ENCODE assay signal across 22 cellular contexts in the genomic region with DNA sequence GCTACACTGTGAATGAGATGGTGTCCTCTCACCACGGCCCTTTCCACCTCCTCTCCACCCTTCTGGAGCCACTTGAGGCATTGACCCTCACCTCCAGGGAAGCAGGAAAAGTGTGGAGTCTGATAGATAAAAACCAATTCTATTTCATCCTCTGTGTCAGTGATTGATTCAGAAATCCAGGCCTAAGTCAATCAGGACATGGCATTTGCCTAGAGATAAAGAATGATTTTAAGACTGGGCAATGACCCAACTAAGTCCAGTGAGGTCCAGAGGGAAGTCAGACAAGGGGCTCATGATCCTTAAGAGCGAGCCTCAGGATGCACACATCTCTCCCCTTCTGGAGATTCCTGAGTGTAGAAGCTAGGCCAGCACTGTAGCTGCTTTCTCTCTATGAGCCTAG. TPM values are rescaled to one million over a fixed set of nuclear protein-coding genes. Genes with fewer than 3 reads are reported as not detected.
DNase-seq lines count a peak whose midpoint lies in the region; ATAC-seq, FAIRE-seq and TF ChIP-seq lines count a peak whose summit lies in the region.
"Had no signal": no experiment of that assay in that cellular context is flagged by ENCODE, and none has a peak within 500 bp of the region (broad histone marks: within the 10 kb centered on the region; RNA-seq: fewer than 3 reads in every experiment).

No MANE protein-coding gene starts in this region.

- H2BK15ac ChIP-seq in IMR-90 (ENCODE audit: low read depth, low read length), result peak overlapping the region; percentile 71; the same call in 1 of the 3 replicates

- FAIRE-seq in A549 (lab: Jason Lieb, UNC) (no peak), K562 (lab: Jason Lieb, UNC) (no peak)
- FAIRE-seq: D721Med, GM18507, H54 had no signal

- no peak overlapping the region for H2BK5ac ChIP-seq in IMR-90 (ENCODE audit: low read depth, low read length, poor library complexity, severe bottlenecking)
- no peak overlapping the region for H2BK5ac ChIP-seq in trophoblast cell (ENCODE audit: low read depth, low read length, poor library complexity)

- intact Hi-C loops in IMR-90 (cut with micrococcal nuclease) (loop anchor here (5.0 kb wide), 1 partner anchor 41 kb away; no protein-coding TSS in a partner anchor), K562 (cut with micrococcal nuclease) (no loop called here), lower leg skin (cut with DNase I; ENCODE audit: low total_unique reads) (no loop called here)

- H3K27ac Mint-ChIP-seq in CD8-positive, alpha-beta memory T cell, result no peak overlapping the region
- H3K27ac Mint-ChIP-seq: B cell; CD8-positive, alpha-beta T cell; HFFc6 had no signal

- no peak overlapping the region for H4K12ac ChIP-seq in trophoblast cell (ENCODE audit: low read depth, low read length)

- POLR2A ChIA-PET in A549 (lab: Yijun Ruan, JAX), result no interaction called here
- POLR2A ChIA-PET in IMR-90 (lab: Charles Lee; ENCODE audit: unreplicated experiment), result no interaction called here
- POLR2A ChIA-PET in K562 (lab: Yijun Ruan, JAX), result no interaction called here
- POLR2A ChIA-PET in CD8-positive, alpha-beta memory T cell (lab: Charles Lee), result no interaction called here

- TF ChIP-seq RAD21 in A549 (conservative IDR thresholded peaks at IDR 0.05 in 1 of 2, IDR thresholded peaks at IDR 0.05 in 1 of 2) (no peak), IMR-90 (IDR thresholded peaks at IDR 0.05; ENCODE audit: low read length) (no peak), K562 (CRISPR knock-in tag; conservative IDR thresholded peaks at IDR 0.05 in 1 of 2, IDR thresholded peaks at IDR 0.05 in 1 of 2) (no peak)

- H2BK20ac ChIP-seq in IMR-90 (ENCODE audit: low read depth, low read length), result peak overlapping the region; percentile 78

- H3K56ac ChIP-seq in IMR-90 (ENCODE audit: extremely low read depth, insufficient read depth, low read length), result no peak overlapping the region

- H3K23ac ChIP-seq in IMR-90 (ENCODE audit: low read depth, low read length), result no peak overlapping the region
- no peak overlapping the region for H3K23ac ChIP-seq in trophoblast cell (ENCODE audit: low read length)

- H3K36me3 ChIP-seq in IMR-90 (ENCODE audit: control insufficient read depth, insufficient read depth, low read length) (no peaks in the 10 kb centered on the region), K562 (ENCODE audit: control insufficient read depth, insufficient read depth, low read length) (no peaks in the 10 kb centered on the region), trophoblast cell (ENCODE audit: control insufficient read depth in 1 of 2, insufficient read depth in 2 of 2, low read length in 2 of 2) (no peaks in the 10 kb centered on the region)
- H3K36me3 ChIP-seq in CD8-positive, alpha-beta memory T cell (ENCODE audit: insufficient read depth, low read length), result no peaks in the 10 kb centered on the region
- H3K36me3 ChIP-seq: BLaER1, HAP-1 had no signal

- peaks cover 6% of the 10 kb centered on the region; the same call in 1 of the 2 replicates for H3K9me1 ChIP-seq in IMR-90 (ENCODE audit: insufficient read depth, low read length)
- H3K9me1 ChIP-seq in K562 (ENCODE audit: control insufficient read depth, insufficient read depth, low read length), result no peaks in the 10 kb centered on the region

- CTCF ChIA-PET in A549 (lab: Yijun Ruan, JAX) (interaction anchor here (0.6 to 4.8 kb wide), 17 partner anchors 7 to 171 kb away, joined by 3 to 31 read pairs (median 4); no protein-coding TSS in a partner anchor), IMR-90 (lab: Yijun Ruan, JAX) (interaction anchor here (0.6 to 0.8 kb wide), 3 partner anchors 44 to 273 kb away, joined by 3 read pairs; no protein-coding TSS in a partner anchor), K562 (lab: Yijun Ruan, JAX; ENCODE audit: low intra/inter-chr PET ratio) (interaction anchor here (0.6 to 1.8 kb wide), 2 partner anchors 9 to 171 kb away, joined by 3 to 7 read pairs; no protein-coding TSS in a partner anchor)
- CTCF ChIA-PET in CD8-positive, alpha-beta memory T cell (lab: Charles Lee), result no interaction called here

- 0 out of 2 replicates have a peak overlapping the region, but pooled peaks have one; percentile 26 for H3K14ac ChIP-seq in IMR-90 (replicated peaks; ENCODE audit: low read depth, low read length)
- H3K14ac ChIP-seq in trophoblast cell (ENCODE audit: low read length), result no peak overlapping the region

- H3K4me1 ChIP-seq in A549 (peaks cover 18% of the 10 kb centered on the region), IMR-90 (ENCODE audit: control insufficient read depth, insufficient read depth, low read length) (peaks cover 13% of the 10 kb centered on the region), K562 (replicated peaks in 1 of 2; ENCODE audit: control insufficient read depth in 2 of 2, insufficient read depth in 2 of 2, low read length in 2 of 2) (no peaks in the 10 kb centered on the region; a peak in 1 of 5 replicates), trophoblast cell (ENCODE audit: control insufficient read depth in 1 of 2, insufficient read depth in 2 of 2, low read length in 2 of 2) (peaks cover 6 to 16% of the 10 kb centered on the region in 2 experiments)
- no peaks in the 10 kb centered on the region for H3K4me1 ChIP-seq in CD8-positive, alpha-beta memory T cell (ENCODE audit: insufficient read depth, low read length)

- dilution Hi-C loops in IMR-90 (cut with HindIII; ENCODE audit: low sequenced_read_pairs, unreplicated experiment), result no loop called here

- H3K9me3 ChIP-seq in A549, result no peaks in the 10 kb centered on the region
- H3K9me3 ChIP-seq in IMR-90 (ENCODE audit: control insufficient read depth, insufficient read depth, low read length), result no peaks in the 10 kb centered on the region
- no peaks in the 10 kb centered on the region for H3K9me3 ChIP-seq in K562 (replicated peaks; ENCODE audit: control insufficient read depth, insufficient read depth, low read depth, low read length)
- no peaks in the 10 kb centered on the region for H3K9me3 ChIP-seq in trophoblast cell (ENCODE audit: insufficient read depth, low read depth, low read length)
- H3K9me3 ChIP-seq in CD8-positive, alpha-beta memory T cell (ENCODE audit: low read length), result no peaks in the 10 kb centered on the region
- H3K9me3 ChIP-seq: BLaER1, HAP-1 had no signal

- H3K4me2 ChIP-seq in A549 (no peak overlapping the region), IMR-90 (ENCODE audit: low read depth, low read length) (no peak overlapping the region), K562 (ENCODE audit: insufficient read depth, low read length) (no peak overlapping the region), trophoblast cell (ENCODE audit: low read length) (no peak overlapping the region)
- H3K4me2 ChIP-seq: BLaER1 had no signal

- no peak overlapping the region for H2AFZ ChIP-seq in IMR-90 (replicated peaks; ENCODE audit: low read length, poor library complexity)
- H2AFZ ChIP-seq in K562 (ENCODE audit: low read depth, low read length), result no peak overlapping the region
- H2AFZ ChIP-seq in trophoblast cell (ENCODE audit: insufficient read depth, low read length, poor library complexity), result no peak overlapping the region

- no peak overlapping the region; a peak in 1 of 4 replicates for H4K8ac ChIP-seq in IMR-90 (ENCODE audit: low read depth in 2 of 2, low read length in 2 of 2)
- no peak overlapping the region for H4K8ac ChIP-seq in trophoblast cell (ENCODE audit: low read depth, low read length)

- H2AK5ac ChIP-seq in IMR-90 (ENCODE audit: low read depth, low read length), result peak overlapping the region; percentile 71; the same call in 1 of the 2 replicates
- no peak overlapping the region for H2AK5ac ChIP-seq in trophoblast cell (ENCODE audit: low read length)

- no TSS peak for BruUV-seq in IMR-90 (replicated peaks; lab: Mats Ljungman, UMichigan)
- BruUV-seq in K562 (replicated peaks; lab: Mats Ljungman, UMichigan), result no TSS peak

- H2BK12ac ChIP-seq in trophoblast cell (ENCODE audit: low read length), result peak overlapping the region; percentile 90

- peak overlapping the region; percentile 64 for H3K4ac ChIP-seq in IMR-90 (ENCODE audit: low read depth, low read length)
- no peak overlapping the region for H3K4ac ChIP-seq in trophoblast cell (ENCODE audit: low read depth, low read length)

- no peak overlapping the region for H3K4me3 Mint-ChIP-seq in CD8-positive, alpha-beta memory T cell
- H3K4me3 Mint-ChIP-seq: B cell; CD4-positive, CD25-positive, alpha-beta regulatory T cell; CD8-positive, alpha-beta T cell; HFFc6 had no signal

- no peaks in the 10 kb centered on the region for H3K79me2 ChIP-seq in K562 (ENCODE audit: control insufficient read depth, insufficient read depth, low read length)
- H3K79me2 ChIP-seq in trophoblast cell (ENCODE audit: control insufficient read depth, insufficient read depth, low read length, poor library complexity), result peaks cover 1% of the 10 kb centered on the region

- no peak overlapping the region for H4K5ac ChIP-seq in IMR-90 (ENCODE audit: low read depth, low read length)

- H4K91ac ChIP-seq in IMR-90 (ENCODE audit: insufficient read depth, low read depth, low read length), result peak overlapping the region; percentile 8; the same call in 1 of the 2 replicates
- peak overlapping the region; percentile 77 for H4K91ac ChIP-seq in trophoblast cell (ENCODE audit: low read depth, low read length)

- DNase-seq in A549 (ENCODE audit: low read depth in 1 of 2, low spot score in 1 of 2) (no peak), IMR-90 (no peak), K562 (ENCODE audit: extremely low read depth in 1 of 4, low spot score in 3 of 4) (no peak), trophoblast cell (no peak), lower leg skin (ENCODE audit: low spot score in 2 of 2) (no peak), NCI-H2107 treated with DMSO at 0.1 percent for 48 hours (lab: John Stamatoyannopoulos, UW; ENCODE audit: unreplicated experiment) (no peak)
- DNase-seq in CD8-positive, alpha-beta memory T cell, result no peak
- DNase-seq: 8988T; CD4-positive, CD25-positive, alpha-beta regulatory T cell; CD8-positive, alpha-beta T cell; DMS 273 treated with DMSO at 0.1 percent for 48 hours; DMS79; GDM1; GOT3 had no signal

- no peaks in the 10 kb centered on the region for H3K9me3 Mint-ChIP-seq in CD8-positive, alpha-beta memory T cell
- H3K9me3 Mint-ChIP-seq: CD8-positive, alpha-beta T cell; HFFc6 had no signal

- TF ChIP-seq CTCF in A549 (IDR thresholded peaks at IDR 0.05) (no peak), IMR-90 (conservative IDR thresholded peaks at IDR 0.05; ENCODE audit: low read depth, low read length) (no peak), K562 (IDR thresholded peaks at IDR 0.05 in 2 of 3, conservative IDR thresholded peaks at IDR 0.05 in 1 of 3; ENCODE audit: insufficient read depth in 2 of 3, low read depth in 1 of 3, low read length in 3 of 3) (no peak), lower leg skin (IDR thresholded peaks at IDR 0.05) (no peak)

- no peaks in the 10 kb centered on the region for H4K20me1 ChIP-seq in IMR-90 (ENCODE audit: insufficient read depth, low read length)
- H4K20me1 ChIP-seq in K562 (replicated peaks; ENCODE audit: control insufficient read depth, insufficient read depth, low read length), result no peaks in the 10 kb centered on the region
- H4K20me1 ChIP-seq: BLaER1 had no signal

- H3K79me1 ChIP-seq in IMR-90 (ENCODE audit: low read depth in 1 of 2, low read length in 2 of 2) (no peaks in the 10 kb centered on the region), trophoblast cell (ENCODE audit: low read length) (peaks cover 25% of the 10 kb centered on the region)

- H2AK9ac ChIP-seq in IMR-90 (replicated peaks; ENCODE audit: low read depth, low read length, poor library complexity), result no peak overlapping the region

- H3K27me3 Mint-ChIP-seq in CD8-positive, alpha-beta memory T cell, result peaks cover 0 to 12% of the 10 kb centered on the region in 2 donors
- H3K27me3 Mint-ChIP-seq: CD4-positive, CD25-positive, alpha-beta regulatory T cell had no signal

- H3K4me3 ChIP-seq in A549 (no peak overlapping the region), IMR-90 (ENCODE audit: insufficient read depth, low read depth, low read length) (no peak overlapping the region), K562 (no peak overlapping the region), trophoblast cell (ENCODE audit: low read depth, low read length) (no peak overlapping the region), lower leg skin (ENCODE audit: low read depth, poor library complexity, severe bottlenecking) (no peak overlapping the region)
- H3K4me3 ChIP-seq in CD8-positive, alpha-beta memory T cell (ENCODE audit: low read length), result no peak overlapping the region
- H3K4me3 ChIP-seq: BLaER1, HAP-1 had no signal

- H3K27me3 ChIP-seq in IMR-90 (ENCODE audit: control insufficient read depth, insufficient read depth, low read length) (no peaks in the 10 kb centered on the region), K562 (ENCODE audit: control insufficient read depth in 2 of 2, insufficient read depth in 2 of 2, low read length in 2 of 2) (peaks cover 2 to 6% of the 10 kb centered on the region in 2 experiments; a peak in 2 of 5 replicates), trophoblast cell (ENCODE audit: insufficient read depth, low read length) (no peaks in the 10 kb centered on the region)
- H3K27me3 ChIP-seq in CD8-positive, alpha-beta memory T cell (ENCODE audit: insufficient read depth, low read length, poor library complexity, severe bottlenecking), result no peaks in the 10 kb centered on the region
- H3K27me3 ChIP-seq: BLaER1 had no signal

- no peak for ATAC-seq in A549
- no peak; the same call in 1 of the 2 replicates for ATAC-seq in IMR-90 (ENCODE audit: low read depth)
- no peak for ATAC-seq in K562
- ATAC-seq: CD8-positive, alpha-beta T cell had no signal

- H3K27ac ChIP-seq in A549 (peak overlapping the region; percentile 25 to 67; a peak in 5 of 6 replicates), IMR-90 (ENCODE audit: insufficient read depth, low read length) (no peak overlapping the region), K562 (ENCODE audit: extremely low read depth, low read depth, low read length) (no peak overlapping the region), trophoblast cell (ENCODE audit: low read depth, low read length) (no peak overlapping the region)
- H3K27ac ChIP-seq in CD8-positive, alpha-beta memory T cell (ENCODE audit: low read depth, low read length), result no peak overlapping the region
- H3K27ac ChIP-seq: BLaER1, C4-2B had no signal

- WGBS in A549 (ENCODE audit: missing lambda C conversion rate), result 81% methylated on average over 2 of the region's 2 CpGs
- no CpG with 5 or more reads among the region's 2 CpGs for WGBS in IMR-90 (ENCODE audit: extremely low coverage in 2 of 2, insufficient read length in 1 of 2), 2 experiments
- 9% methylated on average over 2 of the region's 2 CpGs for WGBS in K562 (ENCODE audit: insufficient coverage, low coverage, missing lambda C conversion rate)
- no CpG with 5 or more reads among the region's 2 CpGs for WGBS in trophoblast cell (ENCODE audit: extremely low coverage, insufficient coverage, insufficient read length)
- WGBS in lower leg skin, 2 donors, result 83 to 88% methylated on average over 2 of the region's 2 CpGs

- no peak for TF ChIP-seq EP300 in A549 (IDR thresholded peaks at IDR 0.05)
- TF ChIP-seq EP300 in K562 (IDR thresholded peaks at IDR 0.05; ENCODE audit: low read length), result no peak

- in situ Hi-C loops in IMR-90 (cut with MboI; ENCODE audit: low sequenced_read_pairs) (no loop called here), K562 (cut with MboI) (no loop called here)

- peak overlapping the region; percentile 65 for H3K18ac ChIP-seq in IMR-90 (ENCODE audit: low read depth, low read length)
- H3K18ac ChIP-seq in trophoblast cell (ENCODE audit: low read length), result no peak overlapping the region

- peak overlapping the region; percentile 73 for H2BK120ac ChIP-seq in IMR-90 (ENCODE audit: low read depth, low read length)
- H2BK120ac ChIP-seq in trophoblast cell (ENCODE audit: insufficient read depth, low read length, poor library complexity), result peak overlapping the region; percentile 53

- no peaks in the 10 kb centered on the region for H3K4me1 Mint-ChIP-seq in CD8-positive, alpha-beta memory T cell
- H3K4me1 Mint-ChIP-seq: B cell had no signal

- no peaks in the 10 kb centered on the region for H3K36me3 Mint-ChIP-seq in CD8-positive, alpha-beta memory T cell
- H3K36me3 Mint-ChIP-seq: CD4-positive, CD25-positive, alpha-beta regulatory T cell; CD8-positive, alpha-beta T cell had no signal

- no peak overlapping the region for H3K9ac ChIP-seq in IMR-90 (ENCODE audit: low read depth, low read length)
- H3K9ac ChIP-seq in K562 (ENCODE audit: insufficient read depth in 1 of 2, low read depth in 2 of 2, low read length in 2 of 2), result no peak overlapping the region
- no peak overlapping the region for H3K9ac ChIP-seq in trophoblast cell (ENCODE audit: low read length)
- H3K9ac ChIP-seq: BLaER1 had no signal

- no peak for TF ChIP-seq POLR2A in A549 (IDR thresholded peaks at IDR 0.05; ENCODE audit: low read length)
- no peak for TF ChIP-seq POLR2A in IMR-90 (IDR thresholded peaks at IDR 0.05; ENCODE audit: low read depth, low read length)
- no peak for TF ChIP-seq POLR2A in K562 (conservative IDR thresholded peaks at IDR 0.05)
- TF ChIP-seq POLR2A in lower leg skin (IDR thresholded peaks at IDR 0.05), result no peak

RNA-seq across cellular contexts. Expression of gene TNRC6A, which starts 41.1 kb away (rescaled TPM):
- polyA plus RNA-seq in A549 (2011; rRNA removed) (51.6 and 61.2 TPM in 2 replicates), A549 (2017; fragmentation: RNase III; extraction: RNeasy Plus Mini Kit Qiagen cat#74134 plus additional on column Dnase treatment) (26.7 to 28.8 TPM (median 27.9 TPM) in 3 replicates), IMR-90 (2012; rRNA removed) (37.3 and 42.3 TPM in 2 replicates), K562 (2011; rRNA removed) (30.0 and 35.1 TPM in 2 replicates), K562 (2014; fragmentation: Illumina TruSeq; extraction: Trizol) (23.5 and 31.0 TPM in 2 replicates), K562 (2014; fragmentation: Nextera tagmentation; extraction: Ambion mirVana) (1 to 10 TPM; 3.4 to 4.6 TPM), K562 (2014; rRNA removed) (23.3 and 26.6 TPM in 2 replicates)
- polyA plus RNA-seq in A549 (2012; cell fraction: cytosol; rRNA removed), result 27.0 and 30.6 TPM in 2 replicates
- 77.1 and 86.0 TPM in 2 replicates for polyA plus RNA-seq in A549 (2012; cell fraction: nucleus; rRNA removed)
- 104 and 125 TPM in 2 replicates for polyA minus RNA-seq in A549 (2011; rRNA and poly(A)+ RNA removed)
- total RNA-seq in IMR-90 (2012; rRNA removed) (32.4 and 36.9 TPM in 2 replicates), K562 (2014; rRNA removed) (14.1 and 22.3 TPM in 2 replicates), K562 (2014; rRNA removed; fragmentation: Illumina TruSeq; extraction: Trizol) (23.8 and 24.5 TPM in 2 replicates), K562 (2015; rRNA removed; fragmentation: Illumina TruSeq; extraction: Trizol) (27.0 and 32.1 TPM in 2 replicates), K562 (2021) (27.2 and 28.8 TPM in 2 replicates), lower leg skin (10 to 100 TPM; 25.9 to 55.6 (median 30.1) TPM)
- polyA plus RNA-seq in IMR-90 (2012; cell fraction: cytosol; rRNA removed), result 15.0 and 15.5 TPM in 2 replicates
- polyA plus RNA-seq in IMR-90 (2012; cell fraction: nucleus; rRNA removed; ENCODE audit: low replicate concordance), result 99.8 and 215 TPM in 2 replicates
- total RNA-seq in K562 (2011; cell fraction: chromatin; rRNA removed; ENCODE audit: low replicate concordance), result 77.7 and 239 TPM in 2 replicates
- total RNA-seq in K562 (2011; cell fraction: nucleolus; rRNA removed), result 50.4 and 82.1 TPM in 2 replicates
- 101 and 163 TPM in 2 replicates for total RNA-seq in K562 (2011; cell fraction: nucleoplasm; rRNA removed)
- polyA plus RNA-seq in K562 (2011; cell fraction: cytosol; rRNA removed), result 23.6 and 25.6 TPM in 2 replicates
- polyA plus RNA-seq in K562 (2011; cell fraction: nucleus; rRNA removed), result 91.0 and 105 TPM in 2 replicates
- 16.5 and 19.6 TPM in 2 replicates for polyA plus RNA-seq in K562 (2012)
- polyA minus RNA-seq in K562 (2011; rRNA and poly(A)+ RNA removed), result 58.6 and 67.8 TPM in 2 replicates
- polyA minus RNA-seq in K562 (2011; cell fraction: cytosol; rRNA and poly(A)+ RNA removed), result 15.6 and 17.5 TPM in 2 replicates
- 51.7 and 77.9 TPM in 2 replicates for polyA minus RNA-seq in K562 (2011; cell fraction: nucleus; rRNA and poly(A)+ RNA removed)
- polyA plus RNA-seq in trophoblast cell (2013), result 19.9 and 21.5 TPM in 2 replicates
- total RNA-seq in CD8-positive, alpha-beta memory T cell, result 10 to 100 TPM; 40.4 to 44.0 TPM
- 11.4 TPM for polyA plus RNA-seq in CD8-positive, alpha-beta memory T cell

Comparison
In these comparisons a context has a peak if more than half of its experiments do, and no peak if none do; other contexts are left out.
1. H3K27ac ChIP-seq: peak in A549 (2 of 2); none in IMR-90 (single experiment), K562 (single experiment), trophoblast cell (single experiment) and CD8-positive, alpha-beta memory T cell (single experiment).
2. Of the 35 proteins assayed by ChIP-seq in both K562 and A549: peak only in K562: KDM1A; only in A549: none; in both: none; in neither: 34.